1 cellular context compared by ENCODE assay signal in the genomic region with DNA sequence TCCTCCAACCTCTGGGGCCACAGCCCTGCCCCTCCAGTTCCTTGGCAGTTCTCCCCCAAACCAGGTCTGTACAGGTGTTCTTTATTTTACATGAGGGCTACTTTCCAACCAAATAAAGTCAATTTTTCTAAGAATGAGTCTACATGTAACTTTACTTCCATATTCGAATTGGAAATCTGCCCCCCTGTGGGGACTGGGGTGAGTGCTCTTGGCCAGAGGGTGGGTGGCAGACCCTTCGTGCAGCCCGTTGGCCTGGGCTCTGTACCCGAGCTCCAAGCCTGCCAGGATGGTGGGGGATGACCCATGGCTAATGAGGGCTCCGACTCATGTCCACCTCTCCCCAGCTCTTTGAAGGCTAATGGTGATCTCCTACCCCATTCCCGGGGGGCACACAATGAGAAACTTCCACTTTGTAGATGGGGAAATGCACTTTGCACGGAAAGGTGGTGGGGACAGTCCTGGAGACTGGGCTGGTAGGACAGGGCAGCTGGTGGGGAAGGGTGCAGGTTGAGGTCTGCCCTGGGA.
TF ChIP-seq lines count a peak whose summit lies in the region.

No MANE protein-coding gene starts in this region.

TF ChIP-seq in HepG2, 621 proteins besides CTCF, POLR2A, EP300 and RAD21:
- TF ChIP-seq ZSCAN20 (CRISPR knock-in tag; IDR thresholded peaks at IDR 0.05; ENCODE audit: borderline replicate concordance) (no peak), ZNF382 (CRISPR knock-in tag; IDR thresholded peaks at IDR 0.05; ENCODE audit: borderline replicate concordance) (no peak), ASH2L (IDR thresholded peaks at IDR 0.05; ENCODE audit: insufficient read length, low read depth, low read length) (no peak), TCF7L2 (IDR thresholded peaks at IDR 0.05; ENCODE audit: low read depth, low read length) (no peak), JUN (CRISPR knock-in tag; IDR thresholded peaks at IDR 0.05) (no peak), GTF2F1 (IDR thresholded peaks at IDR 0.05; ENCODE audit: low read length) (no peak), TBX2 (CRISPR knock-in tag; IDR thresholded peaks at IDR 0.05; ENCODE audit: borderline replicate concordance) (no peak), ZNF3 (CRISPR knock-in tag; IDR thresholded peaks at IDR 0.05) (no peak), TFAP4 (IDR thresholded peaks at IDR 0.05; ENCODE audit: borderline replicate concordance, low read depth) (no peak), TEAD3 (CRISPR knock-in tag; optimal IDR thresholded peaks at IDR 0.05; ENCODE audit: borderline replicate concordance) (no peak)
